Comparison of ENCODE assay signal across 8 cellular contexts in the genomic region with DNA sequence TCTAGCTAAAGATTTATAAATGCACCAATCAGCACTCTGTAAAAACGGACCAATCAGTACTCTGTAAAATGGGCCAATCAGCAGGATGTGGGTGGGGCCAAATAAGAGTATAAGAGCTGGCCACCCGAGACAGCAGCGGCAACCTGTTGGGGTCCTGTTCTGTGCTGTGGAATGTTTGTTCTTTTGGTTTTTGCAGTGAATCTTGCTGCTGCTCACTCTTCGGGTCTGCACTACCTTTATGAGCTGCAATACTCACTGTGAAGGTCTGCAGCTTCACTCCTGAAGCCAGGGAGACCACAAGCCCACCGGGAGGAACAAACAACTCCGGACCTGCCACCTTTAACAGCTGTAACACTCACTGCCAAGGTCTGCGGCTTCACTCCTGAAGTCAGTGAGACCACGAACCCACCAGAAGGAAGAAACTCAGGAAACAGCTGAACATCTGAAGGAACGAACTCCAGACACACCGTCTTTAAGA. TPM values are rescaled to one million over a fixed set of nuclear protein-coding genes. Genes with fewer than 3 reads are reported as not detected.
DNase-seq lines count a peak whose midpoint lies in the region; ATAC-seq and TF ChIP-seq lines count a peak whose summit lies in the region.
"Not testable (repeated sequence)": the region's sequence is repeated elsewhere in the genome, so short reads cannot be mapped to it uniquely, and the experiment has no call there.

No MANE protein-coding gene starts in this region.

- not testable (repeated sequence) for H3K27me3 ChIP-seq in tibial artery

- H3K4me1 Mint-ChIP-seq in T-cell (peaks cover 45 to 48% (median 46%) of the 10 kb centered on the region in 3 donors), memory B cell (peaks cover 53% of the 10 kb centered on the region)
- peaks cover 36% of the 10 kb centered on the region for H3K4me1 Mint-ChIP-seq in activated CD4-positive, alpha-beta memory T cell treated with anti-CD3 and anti-CD28 coated beads for 36 hours (ENCODE audit: low read depth)
- H3K4me1 Mint-ChIP-seq in activated T-helper 1 cell treated with anti-CD3 and anti-CD28 coated beads, Interleukin-12 subunit alpha, Interleukin-12 subunit beta, Interleukin-2, Interleukin-4 antibody, amounts not matched to agents 30 ng/mL and 10 ng/mL and 1 ng/mL, durations not matched to agents 14 hours and 24 hours and 36 hours (ENCODE audit: low read depth): peaks cover 31% of the 10 kb centered on the region

- H3K36me3 Mint-ChIP-seq in T-cell; activated CD4-positive, alpha-beta memory T cell treated with anti-CD3 and anti-CD28 coated beads for 36 hours; activated T-helper 1 cell treated with anti-CD3 and anti-CD28 coated beads, Interleukin-12 subunit alpha, Interleukin-12 subunit beta, Interleukin-2, Interleukin-4 antibody, amounts not matched to agents 30 ng/mL and 10 ng/mL and 1 ng/mL, durations not matched to agents 14 hours and 24 hours and 36 hours (ENCODE audit: low read depth); memory B cell: not testable (repeated sequence)

- not testable (repeated sequence) for H3K9me3 ChIP-seq in tibial artery

- not testable (repeated sequence) for DNase-seq in GM12864 (ENCODE audit: low read depth); activated T-helper 1 cell treated with anti-CD3 and anti-CD28 coated beads, Interleukin-12 subunit alpha, Interleukin-12 subunit beta, Interleukin-2, Interleukin-4 antibody, amounts not matched to agents 30 ng/mL and 10 ng/mL and 1 ng/mL, durations not matched to agents 14 hours and 24 hours and 36 hours (ENCODE audit: low spot score); tibial artery
- DNase-seq in T-cell (peak in 33 of 34 experiments; percentile 4 to 70 (median 47)), memory B cell (ENCODE audit: low spot score in 2 of 2) (peak; percentile 41 to 42)
- peak; percentile 53 for DNase-seq in activated CD4-positive, alpha-beta memory T cell treated with anti-CD3 and anti-CD28 coated beads for 36 hours
- peak; percentile 35 for DNase-seq in central memory CD4-positive, alpha-beta T cell
- DNase-seq in stimulated activated CD4-positive, alpha-beta T cell treated with anti-CD3 and anti-CD28 coated beads, Interleukin-4, amount 100 ng/mL, for 24 hours: peak; percentile 45

- intact Hi-C loops in activated CD4-positive, alpha-beta memory T cell treated with anti-CD3 and anti-CD28 coated beads for 36 hours (cut with micrococcal nuclease); activated T-helper 1 cell treated with anti-CD3 and anti-CD28 coated beads, Interleukin-12 subunit alpha, Interleukin-12 subunit beta, Interleukin-2, Interleukin-4 antibody, amounts not matched to agents 30 ng/mL and 10 ng/mL and 1 ng/mL, durations not matched to agents 14 hours and 24 hours and 36 hours (cut with micrococcal nuclease): not testable (repeated sequence)
- intact Hi-C loops in tibial artery (cut with DNase I; ENCODE audit: low total_unique reads): loop anchor here (5.0 kb wide), 1 partner anchor 42 kb away; a partner anchor contains a TSS

- H3K4me1 ChIP-seq in tibial artery: peaks cover 0 to 24% (median 9%) of the 10 kb centered on the region in 4 donors

- peak; percentile 17 to 33 (median 21) for ATAC-seq in T-cell (replicated peaks in 1 of 4)
- ATAC-seq in memory B cell (ENCODE audit: low read depth): not testable (repeated sequence)

- H3K36me3 ChIP-seq in tibial artery: not testable (repeated sequence)

- TF ChIP-seq CTCF in GM12864 (IDR thresholded peaks at IDR 0.05; ENCODE audit: low read depth, low read length, missing control alignments); tibial artery (IDR thresholded peaks at IDR 0.05): not testable (repeated sequence)

- peak overlapping the region; percentile 74 to 81 for H3K27ac Mint-ChIP-seq in T-cell
- H3K27ac Mint-ChIP-seq in activated CD4-positive, alpha-beta memory T cell treated with anti-CD3 and anti-CD28 coated beads for 36 hours: peak overlapping the region; percentile 24
- not testable (repeated sequence) for H3K27ac Mint-ChIP-seq in activated T-helper 1 cell treated with anti-CD3 and anti-CD28 coated beads, Interleukin-12 subunit alpha, Interleukin-12 subunit beta, Interleukin-2, Interleukin-4 antibody, amounts not matched to agents 30 ng/mL and 10 ng/mL and 1 ng/mL, durations not matched to agents 14 hours and 24 hours and 36 hours
- peak overlapping the region; percentile 76 for H3K27ac Mint-ChIP-seq in memory B cell

- H3K4me3 Mint-ChIP-seq in T-cell: peak overlapping the region; percentile 77 to 88 (median 83)
- peak overlapping the region; percentile 70 for H3K4me3 Mint-ChIP-seq in activated CD4-positive, alpha-beta memory T cell treated with anti-CD3 and anti-CD28 coated beads for 36 hours
- H3K4me3 Mint-ChIP-seq in activated T-helper 1 cell treated with anti-CD3 and anti-CD28 coated beads, Interleukin-12 subunit alpha, Interleukin-12 subunit beta, Interleukin-2, Interleukin-4 antibody, amounts not matched to agents 30 ng/mL and 10 ng/mL and 1 ng/mL, durations not matched to agents 14 hours and 24 hours and 36 hours: peak overlapping the region; percentile 62
- peak overlapping the region; percentile 83 for H3K4me3 Mint-ChIP-seq in memory B cell

- H3K27me3 Mint-ChIP-seq in T-cell: peaks cover 3 to 17% of the 10 kb centered on the region in 2 donors
- peaks cover 48% of the 10 kb centered on the region for H3K27me3 Mint-ChIP-seq in activated CD4-positive, alpha-beta memory T cell treated with anti-CD3 and anti-CD28 coated beads for 36 hours
- H3K27me3 Mint-ChIP-seq in activated T-helper 1 cell treated with anti-CD3 and anti-CD28 coated beads, Interleukin-12 subunit alpha, Interleukin-12 subunit beta, Interleukin-2, Interleukin-4 antibody, amounts not matched to agents 30 ng/mL and 10 ng/mL and 1 ng/mL, durations not matched to agents 14 hours and 24 hours and 36 hours (ENCODE audit: insufficient read depth): peaks cover 71% of the 10 kb centered on the region
- H3K27me3 Mint-ChIP-seq in memory B cell: not testable (repeated sequence)

- H3K9me3 Mint-ChIP-seq in T-cell; activated CD4-positive, alpha-beta memory T cell treated with anti-CD3 and anti-CD28 coated beads for 36 hours; activated T-helper 1 cell treated with anti-CD3 and anti-CD28 coated beads, Interleukin-12 subunit alpha, Interleukin-12 subunit beta, Interleukin-2, Interleukin-4 antibody, amounts not matched to agents 30 ng/mL and 10 ng/mL and 1 ng/mL, durations not matched to agents 14 hours and 24 hours and 36 hours; memory B cell: not testable (repeated sequence)

- H3K27ac ChIP-seq in tibial artery: peak overlapping the region; percentile 23 to 49

- H3K4me3 ChIP-seq in GM12864 (ENCODE audit: low read depth, low read length): peak overlapping the region; percentile 27
- not testable (repeated sequence) for H3K4me3 ChIP-seq in tibial artery

- CTCF ChIA-PET in T-cell (lab: Charles Lee): interaction anchor here (0.6 to 1.1 kb wide), 2 partner anchors 26 to 30 kb away, joined by 3 read pairs; no protein-coding TSS in a partner anchor
- CTCF ChIA-PET in activated CD4-positive, alpha-beta memory T cell treated with anti-CD3 and anti-CD28 coated beads for 36 hours (lab: Charles Lee): interaction anchor here (0.6 to 1.2 kb wide), 5 partner anchors 20 to 37 kb away, joined by 3 read pairs; no protein-coding TSS in a partner anchor

- POLR2A ChIA-PET in T-cell (lab: Charles Lee): not testable (repeated sequence)
- POLR2A ChIA-PET in activated CD4-positive, alpha-beta memory T cell treated with anti-CD3 and anti-CD28 coated beads for 36 hours (lab: Charles Lee): interaction anchor here (0.7 kb wide), 1 partner anchor 30 kb away, joined by 3 read pairs; no protein-coding TSS in a partner anchor

RNA-seq across cellular contexts. Expression of a gene that starts 1.9 kb away (rescaled TPM):
- 10 to 100 TPM in 2 of 5 donors, 1 to 10 TPM in 3; 6.1 to 11.1 (median 8.8) TPM for total RNA-seq in T-cell
- total RNA-seq in activated CD4-positive, alpha-beta memory T cell treated with anti-CD3 and anti-CD28 coated beads for 36 hours: 10 to 100 TPM in 1 of 2 experiments, 1 to 10 TPM in 1; 9.2 to 10.2 TPM
- 1.3 and 2.2 TPM in 2 replicates for total RNA-seq in activated T-helper 1 cell treated with anti-CD3 and anti-CD28 coated beads, Interleukin-12 subunit alpha, Interleukin-12 subunit beta, Interleukin-2, Interleukin-4 antibody, amounts not matched to agents 30 ng/mL and 10 ng/mL and 1 ng/mL, durations not matched to agents 14 hours and 24 hours and 36 hours

RNA-seq across cellular contexts. Expression of a gene that starts 43.8 kb away (rescaled TPM):
- 10 to 100 TPM; 14.1 to 24.3 (median 21.5) TPM for total RNA-seq in T-cell
- total RNA-seq in activated CD4-positive, alpha-beta memory T cell treated with anti-CD3 and anti-CD28 coated beads for 36 hours: 10 to 100 TPM; 20.7 to 22.5 TPM
- total RNA-seq in activated T-helper 1 cell treated with anti-CD3 and anti-CD28 coated beads, Interleukin-12 subunit alpha, Interleukin-12 subunit beta, Interleukin-2, Interleukin-4 antibody, amounts not matched to agents 30 ng/mL and 10 ng/mL and 1 ng/mL, durations not matched to agents 14 hours and 24 hours and 36 hours: 22.2 and 22.6 TPM in 2 replicates
